Comparison of ENCODE assay signal across 9 cellular contexts in the genomic region with DNA sequence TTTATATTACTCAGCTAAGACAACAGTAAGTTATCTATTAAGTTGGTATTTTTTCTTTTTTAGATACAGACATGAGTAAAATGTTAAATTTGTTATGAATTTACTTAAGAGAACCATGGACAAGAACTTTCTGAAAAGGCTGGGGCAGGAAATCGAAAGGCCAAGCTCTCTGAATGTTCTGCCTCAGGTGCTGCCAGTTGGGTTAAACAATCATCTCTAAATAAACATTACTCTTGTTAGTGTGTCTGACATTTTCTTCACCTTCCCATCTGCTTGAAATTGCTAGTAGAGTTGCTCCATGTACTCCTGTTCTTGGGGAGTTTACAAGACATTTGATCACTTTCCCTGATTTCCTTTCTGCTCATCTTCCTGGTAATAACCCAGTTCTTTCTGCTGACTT.
DNase-seq lines count a peak whose midpoint lies in the region; ATAC-seq and TF ChIP-seq lines count a peak whose summit lies in the region.
"Had no signal": no experiment of that assay in that cellular context is flagged by ENCODE, and none has a peak within 500 bp of the region (broad histone marks: within the 10 kb centered on the region; RNA-seq: fewer than 3 reads in every experiment).

No MANE protein-coding gene starts in this region.

- ATAC-seq in GM18907 (IDR thresholded peaks at IDR 0.05; ENCODE audit: unreplicated experiment), result peak; percentile 78
- ATAC-seq in GM21723 (IDR thresholded peaks at IDR 0.05; ENCODE audit: unreplicated experiment), result peak; percentile 50
- ATAC-seq in HG03442 (IDR thresholded peaks at IDR 0.05; ENCODE audit: unreplicated experiment), result peak; percentile 26
- no peak for ATAC-seq in heart left ventricle

- H3K4me2 ChIP-seq in hepatocyte, result peak overlapping the region; percentile 16

- DNase-seq in hepatocyte (ENCODE audit: low spot score) (no peak), dorsolateral prefrontal cortex (no peak), heart left ventricle (no peak)
- DNase-seq in activated naive CD4-positive, alpha-beta T cell treated with anti-CD3 and anti-CD28 coated beads for 36 hours, result no peak
- DNase-seq: activated gamma-delta T cell, nephron progenitor cell had no signal

- no peaks in the 10 kb centered on the region for H3K9me2 ChIP-seq in hepatocyte (replicated peaks; ENCODE audit: insufficient read depth)

- peaks cover 22% of the 10 kb centered on the region for H3K9me3 Mint-ChIP-seq in activated naive CD4-positive, alpha-beta T cell treated with anti-CD3 and anti-CD28 coated beads for 36 hours

- H3K27ac ChIP-seq in hepatocyte, result peak overlapping the region; percentile 25
- no peak overlapping the region for H3K27ac ChIP-seq in dorsolateral prefrontal cortex
- no peak overlapping the region for H3K27ac ChIP-seq in heart left ventricle

- intact Hi-C loops in dorsolateral prefrontal cortex (cut with DNase I), result no loop called here
- intact Hi-C loops in activated naive CD4-positive, alpha-beta T cell treated with anti-CD3 and anti-CD28 coated beads for 36 hours (cut with micrococcal nuclease), result no loop called here
- intact Hi-C loops in heart left ventricle (cut with DNase I), result no loop called here

- no peak overlapping the region for H3K4me3 Mint-ChIP-seq in activated naive CD4-positive, alpha-beta T cell treated with anti-CD3 and anti-CD28 coated beads for 36 hours
- H3K4me3 Mint-ChIP-seq: nephron progenitor cell had no signal

- no peak overlapping the region for H2AFZ ChIP-seq in hepatocyte

- TF ChIP-seq CTCF in hepatocyte (IDR thresholded peaks at IDR 0.05; ENCODE audit: poor library complexity) (no peak), dorsolateral prefrontal cortex (IDR thresholded peaks at IDR 0.05 in 54 of 56, conservative IDR thresholded peaks at IDR 0.05 in 2 of 56; ENCODE audit: low read depth in 1 of 56, partially characterized antibody in 56 of 56) (no peak), heart left ventricle (IDR thresholded peaks at IDR 0.05) (no peak)

- TF ChIP-seq POLR2A in heart left ventricle (IDR thresholded peaks at IDR 0.05), result no peak

- H3K27me3 ChIP-seq in hepatocyte (no peaks in the 10 kb centered on the region), dorsolateral prefrontal cortex (no peaks in the 10 kb centered on the region), heart left ventricle (peaks cover 0 to 6% (median 0%) of the 10 kb centered on the region in 9 donors)

- 50% methylated on average over 1 of the region's 1 CpG for WGBS in hepatocyte (ENCODE audit: low lambda C conversion rate, missing lambda C conversion rate)
- 75 to 81% (median 77%) methylated on average over 1 of the region's 1 CpG for WGBS in heart left ventricle, 4 donors

- CTCF ChIA-PET in activated naive CD4-positive, alpha-beta T cell treated with anti-CD3 and anti-CD28 coated beads for 36 hours (lab: Charles Lee), result no interaction called here

- H3K4me1 ChIP-seq in hepatocyte (ENCODE audit: insufficient read depth) (peaks cover 16% of the 10 kb centered on the region), heart left ventricle (no peaks in the 10 kb centered on the region)

- H3K4me1 Mint-ChIP-seq in activated naive CD4-positive, alpha-beta T cell treated with anti-CD3 and anti-CD28 coated beads for 36 hours (ENCODE audit: low read depth), result peaks cover 2% of the 10 kb centered on the region

- no peaks in the 10 kb centered on the region for H4K20me1 ChIP-seq in hepatocyte (ENCODE audit: insufficient read depth, poor library complexity, severe bottlenecking)

- H3K36me3 ChIP-seq in hepatocyte (replicated peaks; ENCODE audit: insufficient read depth, low read depth) (no peaks in the 10 kb centered on the region), heart left ventricle (no peaks in the 10 kb centered on the region)

- H3K9me3 ChIP-seq in hepatocyte (ENCODE audit: low read depth) (no peaks in the 10 kb centered on the region), heart left ventricle (peaks cover 0 to 11% (median 2%) of the 10 kb centered on the region in 12 donors)

- H3K4me3 ChIP-seq in hepatocyte (no peak overlapping the region), dorsolateral prefrontal cortex (no peak overlapping the region), heart left ventricle (no peak overlapping the region)

- no peaks in the 10 kb centered on the region for H3K36me3 Mint-ChIP-seq in activated naive CD4-positive, alpha-beta T cell treated with anti-CD3 and anti-CD28 coated beads for 36 hours (ENCODE audit: low read depth)

- peaks cover 13% of the 10 kb centered on the region for H3K27me3 Mint-ChIP-seq in activated naive CD4-positive, alpha-beta T cell treated with anti-CD3 and anti-CD28 coated beads for 36 hours (ENCODE audit: low read depth)

- no peaks in the 10 kb centered on the region for H3K79me2 ChIP-seq in hepatocyte

- no peak overlapping the region for H3K27ac Mint-ChIP-seq in activated naive CD4-positive, alpha-beta T cell treated with anti-CD3 and anti-CD28 coated beads for 36 hours
- H3K27ac Mint-ChIP-seq: nephron progenitor cell had no signal

Comparison
In these comparisons a context has a peak if more than half of its experiments do, and no peak if none do; other contexts are left out.
1. ATAC-seq: peak in GM18907 (single experiment), GM21723 (single experiment) and HG03442 (single experiment); none in heart left ventricle (0 of 4).